In genomic region chr16:75250089-75250808, GRCh38 we compare ENCODE assay signal across 8 cellular contexts. TPM values are rescaled to one million over a fixed set of nuclear protein-coding genes. Genes with fewer than 3 reads are reported as not detected.
DNase-seq lines count a peak whose midpoint lies in the region; ATAC-seq and TF ChIP-seq lines count a peak whose summit lies in the region.

No MANE protein-coding gene starts in this region.

- no peaks in the 10 kb centered on the region for H3K36me3 ChIP-seq in CD4-positive, CD25-positive, alpha-beta regulatory T cell (ENCODE audit: control insufficient read depth, insufficient read depth, low read length)
- H3K36me3 ChIP-seq in OCI-LY3 (replicated peaks; ENCODE audit: low read depth, low read length) (no peaks in the 10 kb centered on the region), esophagus squamous epithelium (no peaks in the 10 kb centered on the region), neural progenitor cell (no peaks in the 10 kb centered on the region)

- intact Hi-C loops in esophagus squamous epithelium (cut with DNase I), result no loop called here

- H3K4me2 ChIP-seq in OCI-LY3 (ENCODE audit: low read length) (peak overlapping the region; percentile 69), neural progenitor cell (peak overlapping the region; percentile 99)

- H3K27me3 Mint-ChIP-seq in CD4-positive, CD25-positive, alpha-beta regulatory T cell, result peaks cover 46% of the 10 kb centered on the region
- peaks cover 13% of the 10 kb centered on the region for H3K27me3 Mint-ChIP-seq in neural progenitor cell (ENCODE audit: insufficient read depth, low read depth)

- TF ChIP-seq CTCF in OCI-LY3 (IDR thresholded peaks at IDR 0.05; ENCODE audit: low read depth, low read length), result no peak
- no peak for TF ChIP-seq CTCF in esophagus squamous epithelium (IDR thresholded peaks at IDR 0.05)
- no peak for TF ChIP-seq CTCF in neural progenitor cell (IDR thresholded peaks at IDR 0.05)

- H3K4me1 Mint-ChIP-seq in CD4-positive, CD25-positive, alpha-beta regulatory T cell, result peaks cover 0 to 13% (median 0%) of the 10 kb centered on the region in 4 donors
- peaks cover 76% of the 10 kb centered on the region for H3K4me1 Mint-ChIP-seq in neural progenitor cell

- H3K36me3 Mint-ChIP-seq in CD4-positive, CD25-positive, alpha-beta regulatory T cell, result no peaks in the 10 kb centered on the region
- H3K36me3 Mint-ChIP-seq in neural progenitor cell, result peaks cover 4% of the 10 kb centered on the region

- H3K9ac ChIP-seq in OCI-LY3 (ENCODE audit: low read length) (no peak overlapping the region), neural progenitor cell (peak overlapping the region; percentile 72)

- no peak for ATAC-seq in CD4-positive, CD25-positive, alpha-beta regulatory T cell (ENCODE audit: low read depth in 2 of 2)
- ATAC-seq in GM18870 (IDR thresholded peaks at IDR 0.05; ENCODE audit: unreplicated experiment), result no peak

- no peak overlapping the region for H3K4me3 ChIP-seq in CD4-positive, CD25-positive, alpha-beta regulatory T cell (ENCODE audit: low read depth, low read length)
- H3K4me3 ChIP-seq in OCI-LY3 (ENCODE audit: low read length), result peak overlapping the region; percentile 70
- peak overlapping the region; percentile 75 to 92 (median 80) for H3K4me3 ChIP-seq in esophagus squamous epithelium
- peak overlapping the region; percentile 90 for H3K4me3 ChIP-seq in neural progenitor cell

- 0% methylated on average over 3 to 11 of the region's 29 CpGs for WGBS in esophagus squamous epithelium, 2 donors

- peaks cover 16% of the 10 kb centered on the region for H3K4me1 ChIP-seq in CD4-positive, CD25-positive, alpha-beta regulatory T cell (ENCODE audit: control insufficient read depth, insufficient read depth, low read length, poor library complexity, severe bottlenecking)
- H3K4me1 ChIP-seq in OCI-LY3 (ENCODE audit: low read length) (peaks cover 2% of the 10 kb centered on the region; the same call in 1 of the 2 replicates), esophagus squamous epithelium (peaks cover 60 to 95% (median 85%) of the 10 kb centered on the region in 3 donors), neural progenitor cell (peaks cover 39% of the 10 kb centered on the region)

- peaks cover 0 to 2% (median 0%) of the 10 kb centered on the region in 7 donors for H3K9me3 Mint-ChIP-seq in CD4-positive, CD25-positive, alpha-beta regulatory T cell
- H3K9me3 Mint-ChIP-seq in neural progenitor cell, result no peaks in the 10 kb centered on the region

- H3K79me2 ChIP-seq in OCI-LY3 (ENCODE audit: low read length) (no peaks in the 10 kb centered on the region), neural progenitor cell (ENCODE audit: low read depth) (peaks cover 71% of the 10 kb centered on the region)

- H3K27me3 ChIP-seq in CD4-positive, CD25-positive, alpha-beta regulatory T cell (ENCODE audit: control insufficient read depth, insufficient read depth, low read length), result no peaks in the 10 kb centered on the region
- H3K27me3 ChIP-seq in OCI-LY3 (ENCODE audit: low read depth, low read length) (peaks cover 28% of the 10 kb centered on the region), esophagus squamous epithelium (peaks cover 0 to 31% (median 0%) of the 10 kb centered on the region in 4 donors), neural progenitor cell (peaks cover 11% of the 10 kb centered on the region)

- H3K27ac ChIP-seq in CD4-positive, CD25-positive, alpha-beta regulatory T cell (ENCODE audit: insufficient read depth, low read length, poor library complexity, severe bottlenecking), result no peak overlapping the region
- no peak overlapping the region for H3K27ac ChIP-seq in OCI-LY3 (ENCODE audit: low read length)
- peak overlapping the region; percentile 90 to 96 (median 93) for H3K27ac ChIP-seq in esophagus squamous epithelium
- no peak overlapping the region for H3K27ac ChIP-seq in neural progenitor cell

- no peak for DNase-seq in CD4-positive, CD25-positive, alpha-beta regulatory T cell
- DNase-seq in esophagus squamous epithelium (lab: John Stamatoyannopoulos, UW), result no peak
- DNase-seq in neural progenitor cell (ENCODE audit: low spot score), result no peak
- DNase-seq in NOMO-1 treated with DMSO at 0.1 percent for 48 hours (lab: John Stamatoyannopoulos, UW; ENCODE audit: unreplicated experiment), result no peak
- DNase-seq in NCI-H510A treated with DMSO at 0.1 percent for 48 hours (lab: John Stamatoyannopoulos, UW), result no peak
- DNase-seq in stimulated activated CD4-positive, alpha-beta T cell treated with anti-CD3 and anti-CD28 coated beads, Interleukin-4, amount 100 ng/mL, for 1 hour, result no peak

- H3F3A ChIP-seq in neural progenitor cell (ENCODE audit: low read depth), result peaks cover 30% of the 10 kb centered on the region

- no peak overlapping the region for H3K27ac Mint-ChIP-seq in CD4-positive, CD25-positive, alpha-beta regulatory T cell
- H3K27ac Mint-ChIP-seq in neural progenitor cell, result peak overlapping the region; percentile 37

- H3K4me3 Mint-ChIP-seq in CD4-positive, CD25-positive, alpha-beta regulatory T cell, result peak overlapping the region; percentile 54 to 74 (median 70)
- peak overlapping the region; percentile 88 for H3K4me3 Mint-ChIP-seq in neural progenitor cell

- no peak overlapping the region for H2AFZ ChIP-seq in OCI-LY3 (ENCODE audit: low read depth, low read length)
- no peak overlapping the region for H2AFZ ChIP-seq in neural progenitor cell (replicated peaks)

- H4K20me1 ChIP-seq in OCI-LY3 (ENCODE audit: insufficient read depth, low read length) (peaks cover 60% of the 10 kb centered on the region), neural progenitor cell (ENCODE audit: low read depth) (peaks cover 93% of the 10 kb centered on the region)

- TF ChIP-seq POLR2A in esophagus squamous epithelium (IDR thresholded peaks at IDR 0.05), result no peak

- H3K9me3 ChIP-seq in CD4-positive, CD25-positive, alpha-beta regulatory T cell (ENCODE audit: control insufficient read depth in 2 of 2, low read length in 2 of 2), result no peaks in the 10 kb centered on the region
- no peaks in the 10 kb centered on the region for H3K9me3 ChIP-seq in OCI-LY3 (ENCODE audit: insufficient read depth, low read length)
- H3K9me3 ChIP-seq in esophagus squamous epithelium, result no peaks in the 10 kb centered on the region
- no peaks in the 10 kb centered on the region for H3K9me3 ChIP-seq in neural progenitor cell (ENCODE audit: low read depth)

RNA-seq across cellular contexts. Expression of gene BCAR1, which starts 1.2 kb away (rescaled TPM):
- total RNA-seq in CD4-positive, CD25-positive, alpha-beta regulatory T cell, result 0.44 TPM
- under 1 TPM in 2 of 4 donors, not detected in 2; 0.27 to 0.38 TPM for polyA plus RNA-seq in CD4-positive, CD25-positive, alpha-beta regulatory T cell
- total RNA-seq in esophagus squamous epithelium, result 10 to 100 TPM; 26.8 to 51.9 (median 32.1) TPM
- total RNA-seq in neural progenitor cell (ENCODE audit: low replicate concordance), result 10.9 and 29.1 TPM in 2 replicates

RNA-seq across cellular contexts. Expression of gene CTRB1, which starts 31.5 kb away (rescaled TPM):
- total RNA-seq in CD4-positive, CD25-positive, alpha-beta regulatory T cell, result not detected
- polyA plus RNA-seq in CD4-positive, CD25-positive, alpha-beta regulatory T cell, result not detected
- total RNA-seq in esophagus squamous epithelium, result not detected
- total RNA-seq in neural progenitor cell (ENCODE audit: low replicate concordance), result not detected in 2 replicates

RNA-seq across cellular contexts. Expression of gene CTRB2, which starts 43.3 kb away (rescaled TPM):
- not detected for total RNA-seq in CD4-positive, CD25-positive, alpha-beta regulatory T cell
- not detected for polyA plus RNA-seq in CD4-positive, CD25-positive, alpha-beta regulatory T cell
- not detected for total RNA-seq in esophagus squamous epithelium
- not detected in 2 replicates for total RNA-seq in neural progenitor cell (ENCODE audit: low replicate concordance)

Comparison
In these comparisons a context has a peak if more than half of its experiments do, and no peak if none do; other contexts are left out.
1. H3K27ac ChIP-seq: peak in esophagus squamous epithelium (4 of 4); none in CD4-positive, CD25-positive, alpha-beta regulatory T cell (single experiment), OCI-LY3 (single experiment) and neural progenitor cell (single experiment).